20 cellular contexts compared by ENCODE assay signal in genomic region chr2:232139171-232139594, GRCh38.
DNase-seq lines count a peak whose midpoint lies in the region; ATAC-seq lines count a peak whose summit lies in the region.
"Had no signal": no experiment of that assay in that cellular context is flagged by ENCODE, and none has a peak within 500 bp of the region (broad histone marks: within the 10 kb centered on the region; RNA-seq: fewer than 3 reads in every experiment).

No MANE protein-coding gene starts in this region.

- peak overlapping the region; percentile 40 for H3K4me3 Mint-ChIP-seq in activated naive CD8-positive, alpha-beta T cell
- H3K4me3 Mint-ChIP-seq in stimulated activated naive B cell treated with anti-CD40 and anti-IgM and Interleukin-4, amounts not matched to agents 10 μg/mL and 1 μg/mL and 100 μg/mL, for 72 hours: no peak overlapping the region
- H3K4me3 Mint-ChIP-seq: activated T-helper 17 cell treated with anti-CD3 and anti-CD28 coated beads, Interleukin-2, amount 50 U/mL, for 72 hours had no signal

- H3K36me3 Mint-ChIP-seq in activated naive CD8-positive, alpha-beta T cell: peaks cover 3% of the 10 kb centered on the region
- peaks cover 0 to 13% of the 10 kb centered on the region in 2 donors for H3K36me3 Mint-ChIP-seq in stimulated activated naive B cell treated with anti-CD40 and anti-IgM and Interleukin-4, amounts not matched to agents 10 μg/mL and 1 μg/mL and 100 μg/mL, for 72 hours

- H3K27ac Mint-ChIP-seq in activated naive CD8-positive, alpha-beta T cell: peak overlapping the region; percentile 88
- H3K27ac Mint-ChIP-seq in stimulated activated naive B cell treated with anti-CD40 and anti-IgM and Interleukin-4, amounts not matched to agents 10 μg/mL and 1 μg/mL and 100 μg/mL, for 72 hours: peak overlapping the region; percentile 48
- H3K27ac Mint-ChIP-seq: activated T-helper 17 cell treated with anti-CD3 and anti-CD28 coated beads, Interleukin-2, amount 50 U/mL, for 72 hours had no signal

- DNase-seq in activated CD8-positive, alpha-beta memory T cell treated with anti-CD3 and anti-CD28 coated beads, Interleukin-2, amount 50 U/mL, for 4 hours: peak; percentile 15
- DNase-seq in activated CD8-positive, alpha-beta memory T cell treated with anti-CD3 and anti-CD28 coated beads, Interleukin-2, amount 50 U/mL, for 48 hours: no peak
- DNase-seq in Jurkat, Clone E6-1 (ENCODE audit: low read depth, low spot score): peak; percentile 65
- no peak for DNase-seq in stimulated activated naive B cell treated with anti-CD40 and anti-IgM and Interleukin-4, amounts not matched to agents 10 μg/mL and 1 μg/mL and 100 μg/mL, for 72 hours
- no peak for DNase-seq in islet precursor cell
- DNase-seq in HK-2 (ENCODE audit: unreplicated experiment): no peak
- no peak for DNase-seq in midbrain (lab: John Stamatoyannopoulos, UW)
- DNase-seq: activated CD4-positive, alpha-beta T cell treated with anti-CD3 and anti-CD28 coated beads, Interleukin-2, amount 50 U/mL, for 4 hours; anterior cingulate cortex; caudate nucleus; left ventricle myocardium superior; mucosa of descending colon; NCI-H1436 treated with DMSO at 0.1 percent for 48 hours; NCI-H69; retina; SHP77; stimulated activated CD4-positive, alpha-beta T cell treated with anti-CD3 and anti-CD28 coated beads, Interleukin-4, amount 100 ng/mL, for 4 hours had no signal

- H3K4me3 ChIP-seq in Jurkat, Clone E6-1 (ENCODE audit: low read length): no peak overlapping the region
- H3K4me3 ChIP-seq: A549, mucosa of descending colon had no signal

- no peaks in the 10 kb centered on the region for H3K27me3 Mint-ChIP-seq in activated naive CD8-positive, alpha-beta T cell
- no peaks in the 10 kb centered on the region for H3K27me3 Mint-ChIP-seq in stimulated activated naive B cell treated with anti-CD40 and anti-IgM and Interleukin-4, amounts not matched to agents 10 μg/mL and 1 μg/mL and 100 μg/mL, for 72 hours
- H3K27me3 Mint-ChIP-seq: activated T-helper 17 cell treated with anti-CD3 and anti-CD28 coated beads, Interleukin-2, amount 50 U/mL, for 72 hours had no signal

- H3K4me1 Mint-ChIP-seq in activated naive CD8-positive, alpha-beta T cell (ENCODE audit: low read depth): peaks cover 73% of the 10 kb centered on the region
- peaks cover 14 to 26% of the 10 kb centered on the region in 2 donors for H3K4me1 Mint-ChIP-seq in stimulated activated naive B cell treated with anti-CD40 and anti-IgM and Interleukin-4, amounts not matched to agents 10 μg/mL and 1 μg/mL and 100 μg/mL, for 72 hours

- ATAC-seq in stimulated activated naive B cell treated with anti-CD40 and anti-IgM and Interleukin-4, amounts not matched to agents 10 μg/mL and 1 μg/mL and 100 μg/mL, for 72 hours (replicated peaks): peak; percentile 38 to 56
- ATAC-seq: A549; activated T-helper 17 cell treated with anti-CD3 and anti-CD28 coated beads, Interleukin-2, amount 50 U/mL, for 72 hours; left ventricle myocardium superior; mucosa of descending colon had no signal

- H3K9me3 Mint-ChIP-seq in activated naive CD8-positive, alpha-beta T cell (ENCODE audit: low read depth): no peaks in the 10 kb centered on the region
- H3K9me3 Mint-ChIP-seq in stimulated activated naive B cell treated with anti-CD40 and anti-IgM and Interleukin-4, amounts not matched to agents 10 μg/mL and 1 μg/mL and 100 μg/mL, for 72 hours: no peaks in the 10 kb centered on the region
- H3K9me3 Mint-ChIP-seq: activated T-helper 17 cell treated with anti-CD3 and anti-CD28 coated beads, Interleukin-2, amount 50 U/mL, for 72 hours had no signal

Comparison
In these comparisons a context has a peak if more than half of its experiments do, and no peak if none do; other contexts are left out.
1. DNase-seq: peak in activated CD8-positive, alpha-beta memory T cell treated with anti-CD3 and anti-CD28 coated beads, Interleukin-2, amount 50 U/mL, for 4 hours (single experiment) and Jurkat, Clone E6-1 (single experiment); none in activated CD8-positive, alpha-beta memory T cell treated with anti-CD3 and anti-CD28 coated beads, Interleukin-2, amount 50 U/mL, for 48 hours (single experiment), stimulated activated naive B cell treated with anti-CD40 and anti-IgM and Interleukin-4, amounts not matched to agents 10 μg/mL and 1 μg/mL and 100 μg/mL, for 72 hours (single experiment), islet precursor cell (single experiment), HK-2 (single experiment) and midbrain (single experiment).